In the genomic region with DNA sequence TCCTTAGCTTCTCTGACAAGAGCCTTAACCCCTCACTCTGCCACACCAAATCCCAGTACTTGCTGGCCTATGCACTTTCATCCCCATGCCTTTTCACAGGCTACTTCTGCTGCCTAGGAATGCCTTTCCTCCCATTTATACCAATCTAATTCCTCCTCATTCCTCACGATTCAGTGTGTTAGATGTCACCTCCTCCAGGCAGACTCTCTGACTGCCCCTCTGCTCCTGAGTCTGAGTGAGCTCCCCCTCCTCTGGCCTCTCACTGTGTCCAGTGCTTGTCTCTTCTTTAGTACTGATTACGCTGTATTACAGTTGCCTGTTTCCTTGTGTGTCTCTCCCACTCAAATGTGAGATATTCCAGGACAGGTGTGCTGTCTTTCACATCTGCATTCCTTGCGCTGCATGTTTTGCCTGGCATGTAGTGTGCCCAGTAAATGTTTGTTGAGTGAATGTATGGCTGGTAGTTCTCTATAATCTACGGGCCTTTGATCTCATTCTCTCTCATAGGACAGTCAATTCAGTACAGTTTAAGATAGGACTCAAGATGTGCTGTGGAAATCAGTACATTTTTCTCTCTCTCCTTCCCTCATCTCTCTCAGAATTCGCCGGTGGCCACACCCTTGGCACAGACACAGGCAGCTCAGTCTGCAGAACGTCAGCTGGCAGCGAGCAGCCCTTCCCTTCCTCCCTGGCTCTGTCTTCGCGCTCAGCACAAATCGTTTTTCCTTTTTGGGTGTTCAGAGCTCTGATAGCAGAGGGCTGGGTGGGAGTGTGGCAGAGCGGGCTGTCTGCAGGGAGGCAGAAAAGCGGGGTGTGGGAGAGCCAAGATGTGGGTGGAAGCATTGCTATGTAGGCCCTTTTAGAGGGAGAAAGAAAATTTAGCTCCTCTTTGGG, we compare ENCODE assay signal across 11 cellular contexts. TPM values are rescaled to one million over a fixed set of nuclear protein-coding genes. Genes with fewer than 3 reads are reported as not detected.
DNase-seq lines count a peak whose midpoint lies in the region; ATAC-seq and TF ChIP-seq lines count a peak whose summit lies in the region.
"Had no signal": no experiment of that assay in that cellular context is flagged by ENCODE, and none has a peak within 500 bp of the region (broad histone marks: within the 10 kb centered on the region; RNA-seq: fewer than 3 reads in every experiment).

No MANE protein-coding gene starts in this region.

- H3K27ac ChIP-seq in ACC112 (ENCODE audit: low read depth, low read length) (peak overlapping the region; percentile 28; the same call in 1 of the 2 replicates), esophagus squamous epithelium (peak overlapping the region; percentile 79 to 94 (median 90)), muscle layer of duodenum (ENCODE audit: low read length) (peak overlapping the region; percentile 62)

- TF ChIP-seq POLR2A in esophagus squamous epithelium (IDR thresholded peaks at IDR 0.05), result peak in 1 of 4 donors; percentile 26

- WGBS in esophagus squamous epithelium, 2 donors, result 16 to 36% methylated on average over 12 to 13 of the region's 13 CpGs

- no peak overlapping the region for H3K27ac Mint-ChIP-seq in activated naive CD4-positive, alpha-beta T cell treated with anti-CD3 and anti-CD28 coated beads for 36 hours
- H3K27ac Mint-ChIP-seq: IgD-negative memory B cell; T-helper 1 cell treated with Interleukin-12 subunit alpha and Interleukin-12 subunit beta and Interleukin-4 antibody, amounts not matched to agents 30 μg/mL and 1 μg/mL, for 36 hours had no signal

- intact Hi-C loops in esophagus squamous epithelium (cut with DNase I), result no loop called here
- intact Hi-C loops in activated naive CD4-positive, alpha-beta T cell treated with anti-CD3 and anti-CD28 coated beads for 36 hours (cut with micrococcal nuclease), result no loop called here

- peak overlapping the region; percentile 33 for H2AFZ ChIP-seq in ACC112 (ENCODE audit: low read length, unreplicated experiment)

- CTCF ChIA-PET in activated naive CD4-positive, alpha-beta T cell treated with anti-CD3 and anti-CD28 coated beads for 36 hours (lab: Charles Lee), result interaction anchor here (1.2 kb wide), 1 partner anchor 12 kb away, joined by 4 read pairs; no protein-coding TSS in a partner anchor

- H3K36me3 Mint-ChIP-seq in activated naive CD4-positive, alpha-beta T cell treated with anti-CD3 and anti-CD28 coated beads for 36 hours (ENCODE audit: low read depth), result no peaks in the 10 kb centered on the region
- H3K36me3 Mint-ChIP-seq: CD4-positive, alpha-beta memory T cell had no signal

- no peak for TF ChIP-seq CTCF in esophagus squamous epithelium (IDR thresholded peaks at IDR 0.05)

- H3K4me3 ChIP-seq in ACC112 (ENCODE audit: low read depth, low read length), result no peak overlapping the region
- no peak overlapping the region for H3K4me3 ChIP-seq in esophagus squamous epithelium
- no peak overlapping the region for H3K4me3 ChIP-seq in muscle layer of duodenum (ENCODE audit: low read depth in 1 of 2, low read length in 2 of 2)

- H3K9me3 Mint-ChIP-seq in activated naive CD4-positive, alpha-beta T cell treated with anti-CD3 and anti-CD28 coated beads for 36 hours, result no peaks in the 10 kb centered on the region
- H3K9me3 Mint-ChIP-seq: IgD-negative memory B cell; T-helper 1 cell treated with Interleukin-12 subunit alpha and Interleukin-12 subunit beta and Interleukin-4 antibody, amounts not matched to agents 30 μg/mL and 1 μg/mL, for 36 hours had no signal

- H3K4me3 Mint-ChIP-seq in activated naive CD4-positive, alpha-beta T cell treated with anti-CD3 and anti-CD28 coated beads for 36 hours, result no peak overlapping the region
- H3K4me3 Mint-ChIP-seq: CD4-positive, alpha-beta memory T cell; IgD-negative memory B cell; T-helper 1 cell treated with Interleukin-12 subunit alpha and Interleukin-12 subunit beta and Interleukin-4 antibody, amounts not matched to agents 30 μg/mL and 1 μg/mL, for 36 hours had no signal

- DNase-seq in NCI-H748 treated with DMSO at 0.1 percent for 48 hours (lab: John Stamatoyannopoulos, UW) (peak; percentile 24), esophagus squamous epithelium (lab: John Stamatoyannopoulos, UW) (no peak), inferior parietal cortex (ENCODE audit: extremely low spot score) (no peak), NOMO-1 (lab: John Stamatoyannopoulos, UW; ENCODE audit: unreplicated experiment in 2 of 2) (no peak)
- DNase-seq in activated naive CD4-positive, alpha-beta T cell treated with anti-CD3 and anti-CD28 coated beads for 36 hours, result no peak
- DNase-seq: CD4-positive, alpha-beta memory T cell had no signal

- peaks cover 7% of the 10 kb centered on the region for H3K27me3 Mint-ChIP-seq in activated naive CD4-positive, alpha-beta T cell treated with anti-CD3 and anti-CD28 coated beads for 36 hours (ENCODE audit: low read depth)

- ATAC-seq in HG02642 (IDR thresholded peaks at IDR 0.05; ENCODE audit: poor library complexity, unreplicated experiment), result no peak

- no peaks in the 10 kb centered on the region for H3K4me1 Mint-ChIP-seq in activated naive CD4-positive, alpha-beta T cell treated with anti-CD3 and anti-CD28 coated beads for 36 hours (ENCODE audit: low read depth)
- H3K4me1 Mint-ChIP-seq: CD4-positive, alpha-beta memory T cell had no signal

- H3K4me1 ChIP-seq in ACC112 (ENCODE audit: control insufficient read depth, insufficient read depth, low read length, unreplicated experiment), result peaks cover 27% of the 10 kb centered on the region
- H3K4me1 ChIP-seq in esophagus squamous epithelium, result peaks cover 31 to 58% (median 45%) of the 10 kb centered on the region in 3 donors
- H3K4me1 ChIP-seq in muscle layer of duodenum (ENCODE audit: control insufficient read depth in 1 of 2, insufficient read depth in 2 of 2, low read length in 2 of 2), result peaks cover 26 to 28% of the 10 kb centered on the region in 2 donors

- H3K79me2 ChIP-seq in ACC112 (ENCODE audit: control insufficient read depth, insufficient read depth, low read length, unreplicated experiment), result no peaks in the 10 kb centered on the region

- H3K27me3 ChIP-seq in ACC112 (ENCODE audit: insufficient read depth, low read length) (no peaks in the 10 kb centered on the region), esophagus squamous epithelium (no peaks in the 10 kb centered on the region), muscle layer of duodenum (ENCODE audit: low read depth, low read length) (no peaks in the 10 kb centered on the region)

- H3K36me3 ChIP-seq in ACC112 (ENCODE audit: insufficient read depth, low read length) (no peaks in the 10 kb centered on the region), esophagus squamous epithelium (no peaks in the 10 kb centered on the region), muscle layer of duodenum (ENCODE audit: control insufficient read depth in 1 of 2, insufficient read depth in 2 of 2, low read length in 2 of 2) (no peaks in the 10 kb centered on the region)

- H3K9me3 ChIP-seq in esophagus squamous epithelium, result no peaks in the 10 kb centered on the region
- no peaks in the 10 kb centered on the region for H3K9me3 ChIP-seq in muscle layer of duodenum (ENCODE audit: control insufficient read depth in 1 of 2, low read length in 2 of 2)

RNA-seq across cellular contexts. Expression of a gene that starts 18.5 kb away (rescaled TPM):
- 10 to 100 TPM; 54.2 to 94.1 (median 61.5) TPM for total RNA-seq in esophagus squamous epithelium
- total RNA-seq in activated naive CD4-positive, alpha-beta T cell treated with anti-CD3 and anti-CD28 coated beads for 36 hours, result 1 to 10 TPM; 1.7 TPM

Comparison
In these comparisons a context has a peak if more than half of its experiments do, and no peak if none do; other contexts are left out.
1. H3K27ac ChIP-seq: peak in every context shown above with its lines; median percentile 90 in esophagus squamous epithelium; 62 in muscle layer of duodenum; 28 in ACC112.
2. RNA of a gene that starts 18.5 kb away (total RNA-seq): 54.2 to 94.1 TPM in esophagus squamous epithelium; 1.7 TPM in activated naive CD4-positive, alpha-beta T cell treated with anti-CD3 and anti-CD28 coated beads for 36 hours; every median in the first group is over 10 times any median in the second.